11 cellular contexts compared by ENCODE assay signal in the genomic region with DNA sequence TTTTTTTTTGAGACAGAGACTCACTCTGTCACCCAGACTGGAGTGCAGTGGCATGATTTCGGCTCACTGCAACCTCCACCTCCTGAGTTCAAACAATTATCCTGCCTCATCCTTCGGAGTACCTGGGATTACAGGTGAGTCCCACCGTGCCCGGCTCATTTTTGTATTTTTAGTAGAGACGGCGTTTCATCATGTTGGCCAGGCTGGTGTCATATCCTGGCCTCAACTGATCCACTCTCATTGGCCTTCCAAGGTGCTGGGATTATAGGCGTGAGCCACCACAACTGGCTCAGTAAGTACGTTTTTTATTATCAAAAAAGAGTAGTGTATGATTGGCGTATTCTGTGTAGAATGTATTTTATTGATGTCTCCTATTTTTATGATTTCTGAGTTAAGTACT. TPM values are rescaled to one million over a fixed set of nuclear protein-coding genes. Genes with fewer than 3 reads are reported as not detected.
DNase-seq lines count a peak whose midpoint lies in the region; ATAC-seq, FAIRE-seq and TF ChIP-seq lines count a peak whose summit lies in the region.
"Not testable (repeated sequence)": the region's sequence is repeated elsewhere in the genome, so short reads cannot be mapped to it uniquely, and the experiment has no call there.
"Had no signal": no experiment of that assay in that cellular context is flagged by ENCODE, and none has a peak within 500 bp of the region (broad histone marks: within the 10 kb centered on the region; RNA-seq: fewer than 3 reads in every experiment).

No MANE protein-coding gene starts in this region.

- not testable (repeated sequence) for H3K4me3 Mint-ChIP-seq in T-helper 17 cell; chondrocyte (ENCODE audit: unreplicated experiment); osteocyte (ENCODE audit: unreplicated experiment)

- POLR2A ChIA-PET in endothelial cell of umbilical vein (lab: Charles Lee) = not testable (repeated sequence)

- ATAC-seq in T-helper 17 cell, right cardiac atrium: not testable (repeated sequence)

- H4K20me1 ChIP-seq in endothelial cell of umbilical vein (replicated peaks; ENCODE audit: control insufficient read depth, extremely low read depth, insufficient read depth, low read length) = not testable (repeated sequence)

- H3K4me1 Mint-ChIP-seq in T-helper 17 cell = not testable (repeated sequence)
- H3K4me1 Mint-ChIP-seq in chondrocyte (ENCODE audit: low read depth) (peaks cover 30% of the 10 kb centered on the region), osteocyte (ENCODE audit: unreplicated experiment) (peaks cover 15% of the 10 kb centered on the region)

- H3K79me2 ChIP-seq in endothelial cell of umbilical vein (ENCODE audit: control insufficient read depth, insufficient read depth, low read length) = not testable (repeated sequence)

- peaks cover 16% of the 10 kb centered on the region for H3K4me1 ChIP-seq in endothelial cell of umbilical vein (ENCODE audit: control insufficient read depth, extremely low read depth, insufficient read depth, low read length)
- not testable (repeated sequence) for H3K4me1 ChIP-seq in left ventricle myocardium inferior; right cardiac atrium (ENCODE audit: control insufficient read depth, insufficient read depth, low read length)

- H3K9me1 ChIP-seq in endothelial cell of umbilical vein (replicated peaks; ENCODE audit: control insufficient read depth, extremely low read depth, insufficient read depth, low read length) = not testable (repeated sequence)

- CTCF ChIA-PET in endothelial cell of umbilical vein (lab: Charles Lee) = not testable (repeated sequence)

- H3K27ac Mint-ChIP-seq in T-helper 17 cell = peak overlapping the region; percentile 2
- peak overlapping the region; percentile 88 for H3K27ac Mint-ChIP-seq in chondrocyte (ENCODE audit: unreplicated experiment)
- peak overlapping the region; percentile 70 for H3K27ac Mint-ChIP-seq in osteocyte (ENCODE audit: unreplicated experiment)

- not testable (repeated sequence) for H3K36me3 ChIP-seq in endothelial cell of umbilical vein (ENCODE audit: control insufficient read depth in 2 of 2, extremely low read depth in 1 of 2, insufficient read depth in 2 of 2, low read length in 2 of 2)
- H3K36me3 ChIP-seq in left ventricle myocardium inferior = peaks cover 15% of the 10 kb centered on the region

- not testable (repeated sequence) for TF ChIP-seq POLR2A in endothelial cell of umbilical vein (IDR thresholded peaks at IDR 0.05; ENCODE audit: low read depth, low read length)

- not testable (repeated sequence) for H3K27me3 ChIP-seq in endothelial cell of umbilical vein (ENCODE audit: control insufficient read depth in 2 of 2, insufficient read depth in 2 of 2, low read length in 2 of 2); left ventricle myocardium inferior (ENCODE audit: low read depth); right cardiac atrium (ENCODE audit: control insufficient read depth, insufficient read depth)

- H3K4me2 ChIP-seq in endothelial cell of umbilical vein (ENCODE audit: insufficient read depth, low read length) = not testable (repeated sequence)

- H2AFZ ChIP-seq in endothelial cell of umbilical vein (ENCODE audit: low read depth, low read length) = not testable (repeated sequence)

- not testable (repeated sequence) for H3K4me3 ChIP-seq in endothelial cell of umbilical vein (replicated peaks in 1 of 3; ENCODE audit: insufficient read depth in 1 of 3, low read depth in 1 of 3, low read length in 3 of 3); left ventricle myocardium inferior; right cardiac atrium (ENCODE audit: low read length)

- not testable (repeated sequence) for H3K36me3 Mint-ChIP-seq in T-helper 17 cell (ENCODE audit: low read depth)
- H3K36me3 Mint-ChIP-seq in chondrocyte (ENCODE audit: low read depth) (peaks cover 11% of the 10 kb centered on the region), osteocyte (ENCODE audit: unreplicated experiment) (peaks cover 14% of the 10 kb centered on the region)

- H3K9me3 ChIP-seq in T-helper 17 cell (ENCODE audit: control insufficient read depth, low read length, poor library complexity, severe bottlenecking); endothelial cell of umbilical vein (replicated peaks; ENCODE audit: control insufficient read depth, insufficient read depth, low read length); left ventricle myocardium inferior (replicated peaks); right cardiac atrium (ENCODE audit: control insufficient read depth, low read length): not testable (repeated sequence)

- BruUV-seq in endothelial cell of umbilical vein (replicated peaks; lab: Mats Ljungman, UMichigan) = TSS peak; percentile 52

- dilution Hi-C loops in endothelial cell of umbilical vein (cut with MboI; ENCODE audit: extremely low pct_ligation_motif_present, low sequenced_read_pairs) = not testable (repeated sequence)

- not testable (repeated sequence) for FAIRE-seq in endothelial cell of umbilical vein (lab: Jason Lieb, UNC)

- WGBS in right cardiac atrium = 79% methylated on average over 9 of the region's 9 CpGs

- not testable (repeated sequence) for H3K9me3 Mint-ChIP-seq in chondrocyte (ENCODE audit: low read depth); osteocyte (ENCODE audit: unreplicated experiment)

- intact Hi-C loops in endothelial cell of umbilical vein (cut with micrococcal nuclease); left ventricle myocardium inferior (cut with micrococcal nuclease); right cardiac atrium (cut with DNase I): not testable (repeated sequence)

- not testable (repeated sequence) for DNase-seq in T-helper 17 cell; chondrocyte (ENCODE audit: low spot score); endothelial cell of umbilical vein (ENCODE audit: low read depth, low spot score); left ventricle myocardium inferior; right cardiac atrium; osteocyte (ENCODE audit: extremely low spot score, unreplicated experiment)
- DNase-seq in dermis blood vessel endothelial cell (peak; percentile 39), dermis microvascular lymphatic vessel endothelial cell (ENCODE audit: low read depth in 2 of 2) (peak; percentile 47 to 59)

- H3K27ac ChIP-seq in endothelial cell of umbilical vein (ENCODE audit: insufficient read depth, low read depth, low read length) = peak overlapping the region; percentile 47
- peak overlapping the region; percentile 19 for H3K27ac ChIP-seq in left ventricle myocardium inferior (replicated peaks)
- H3K27ac ChIP-seq in right cardiac atrium (ENCODE audit: low read length) = peak overlapping the region; percentile 52

- not testable (repeated sequence) for H3K9ac ChIP-seq in endothelial cell of umbilical vein (replicated peaks; ENCODE audit: extremely low read depth, insufficient read depth, low read length)

- H3K27me3 Mint-ChIP-seq in T-helper 17 cell; chondrocyte (ENCODE audit: low read depth); osteocyte (ENCODE audit: unreplicated experiment): not testable (repeated sequence)

- not testable (repeated sequence) for TF ChIP-seq CTCF in chondrocyte (IDR thresholded peaks at IDR 0.05); endothelial cell of umbilical vein (IDR thresholded peaks at IDR 0.05; ENCODE audit: extremely low read depth in 1 of 2, insufficient read depth in 1 of 2, low read depth in 1 of 2, low read length in 2 of 2); left ventricle myocardium inferior (IDR thresholded peaks at IDR 0.05; ENCODE audit: borderline replicate concordance); osteocyte (IDR thresholded peaks at IDR 0.05)

RNA-seq across cellular contexts. Expression of a gene that starts 48.7 kb away (rescaled TPM):
- total RNA-seq in T-helper 17 cell (1 to 10 TPM; 1.8 to 2.1 TPM), chondrocyte (3.5 to 4.5 TPM (median 4.3 TPM) in 3 replicates), dermis blood vessel endothelial cell (0.14 and 0.68 TPM in 2 replicates), dermis microvascular lymphatic vessel endothelial cell (0.13 TPM in 2 replicates), endothelial cell of umbilical vein (0.46 and 0.51 TPM in 2 replicates), left ventricle myocardium inferior (0.22 TPM), right cardiac atrium (under 1 TPM; 0.34 to 0.74 (median 0.48) TPM), osteocyte (1.1 and 1.2 TPM in 2 replicates)
- polyA plus RNA-seq in endothelial cell of umbilical vein (0.35 and 0.65 TPM in 2 replicates), right cardiac atrium (0.18 TPM)
- 0.04 TPM in 2 replicates for polyA plus RNA-seq in endothelial cell of umbilical vein (2011; cell fraction: cytosol; rRNA removed)
- 2.2 and 3.4 TPM in 2 replicates for polyA plus RNA-seq in endothelial cell of umbilical vein (2011; cell fraction: nucleus; rRNA removed)
- 0.18 and 0.36 TPM in 2 replicates for polyA plus RNA-seq in endothelial cell of umbilical vein (2012)
- polyA minus RNA-seq in endothelial cell of umbilical vein = 0.42 and 0.75 TPM in 2 replicates
- not detected for polyA minus RNA-seq in endothelial cell of umbilical vein (2011; cell fraction: cytosol; rRNA and poly(A)+ RNA removed)
- polyA minus RNA-seq in endothelial cell of umbilical vein (2011; cell fraction: nucleus; rRNA and poly(A)+ RNA removed) = 1.6 and 1.7 TPM in 2 replicates
- polyA plus RNA-seq: AG04450; CD14-positive monocyte; CD8-positive, alpha-beta memory T cell had no signal

Comparison
In these comparisons a context has a peak if more than half of its experiments do, and no peak if none do; other contexts are left out.
1. H3K27ac Mint-ChIP-seq: peak in every context shown above with its lines; median percentile 88 in chondrocyte; 70 in osteocyte; 2 in T-helper 17 cell.